Comparison of ENCODE assay signal across 8 cellular contexts in genomic region chr5:32173394-32174010, GRCh38. TPM values are rescaled to one million over a fixed set of nuclear protein-coding genes. Genes with fewer than 3 reads are reported as not detected.
A peak's percentile ranks its signal among the peaks of the same experiment; 100 is the strongest.
DNase-seq lines count a peak whose midpoint lies in the region; ATAC-seq and TF ChIP-seq lines count a peak whose summit lies in the region.

No MANE protein-coding gene starts in this region.

- peak overlapping the region; percentile 100 for H3K27ac ChIP-seq in VCaP
- H3K27ac ChIP-seq in colonic mucosa, result peak overlapping the region; percentile 99
- peak overlapping the region; percentile 100 for H3K27ac ChIP-seq in left lung

- peak; percentile 9 for DNase-seq in activated CD4-positive, CD25-positive, alpha-beta regulatory T cell treated with anti-CD3 and anti-CD28 coated beads, Interleukin-2, amount 50 U/mL, for 16 hours (ENCODE audit: low read depth, low spot score)
- DNase-seq in activated CD4-positive, CD25-positive, alpha-beta regulatory T cell treated with anti-CD3 and anti-CD28 coated beads, Interleukin-2, amount 50 U/mL, for 72 hours, result no peak
- DNase-seq in NCI-H2029 treated with DMSO at 0.1 percent for 48 hours (lab: John Stamatoyannopoulos, UW) (peak; percentile 43), colonic mucosa (peak; percentile 71), left lung (peak; percentile 63 to 90)
- DNase-seq in stimulated activated CD4-positive, alpha-beta T cell treated with anti-CD3 and anti-CD28 coated beads, Interleukin-4, amount 100 ng/mL, for 1 hour, result peak; percentile 37

- H3K4me1 ChIP-seq in colonic mucosa (no peaks in the 10 kb centered on the region), left lung (peaks cover 19 to 47% of the 10 kb centered on the region in 2 donors)

- ATAC-seq in HG02970 (IDR thresholded peaks at IDR 0.05; ENCODE audit: low FRiP score, unreplicated experiment) (peak; percentile 28), left lung (peak; percentile 32)

- H3K9me3 ChIP-seq in colonic mucosa, result no peaks in the 10 kb centered on the region
- H3K9me3 ChIP-seq in left lung, result no peaks in the 10 kb centered on the region

- H3K4me3 ChIP-seq in colonic mucosa (peak overlapping the region; percentile 77), left lung (peak overlapping the region; percentile 64 to 84)

- H3K36me3 ChIP-seq in colonic mucosa, result no peaks in the 10 kb centered on the region
- peaks cover 0 to 25% of the 10 kb centered on the region in 2 donors for H3K36me3 ChIP-seq in left lung

- H3K27me3 ChIP-seq in colonic mucosa (no peaks in the 10 kb centered on the region), left lung (no peaks in the 10 kb centered on the region)

- intact Hi-C loops in colonic mucosa (cut with DNase I) (no loop called here), left lung (cut with DNase I) (no loop called here)

- no peak for TF ChIP-seq CTCF in VCaP (conservative IDR thresholded peaks at IDR 0.05)
- TF ChIP-seq CTCF in colonic mucosa (IDR thresholded peaks at IDR 0.05), result no peak
- no peak for TF ChIP-seq CTCF in left lung (IDR thresholded peaks at IDR 0.05)

- peak overlapping the region; percentile 95 to 99 for H3K9ac ChIP-seq in colonic mucosa (ENCODE audit: low read depth in 2 of 2, low read length in 2 of 2)

RNA-seq across cellular contexts. Expression of gene GOLPH3, which starts 0.6 kb away (rescaled TPM):
- total RNA-seq in colonic mucosa, result 100 to 1,000 TPM; 128 to 130 TPM
- 10 to 100 TPM; 93.5 to 93.8 TPM for total RNA-seq in left lung
